In the genomic region with DNA sequence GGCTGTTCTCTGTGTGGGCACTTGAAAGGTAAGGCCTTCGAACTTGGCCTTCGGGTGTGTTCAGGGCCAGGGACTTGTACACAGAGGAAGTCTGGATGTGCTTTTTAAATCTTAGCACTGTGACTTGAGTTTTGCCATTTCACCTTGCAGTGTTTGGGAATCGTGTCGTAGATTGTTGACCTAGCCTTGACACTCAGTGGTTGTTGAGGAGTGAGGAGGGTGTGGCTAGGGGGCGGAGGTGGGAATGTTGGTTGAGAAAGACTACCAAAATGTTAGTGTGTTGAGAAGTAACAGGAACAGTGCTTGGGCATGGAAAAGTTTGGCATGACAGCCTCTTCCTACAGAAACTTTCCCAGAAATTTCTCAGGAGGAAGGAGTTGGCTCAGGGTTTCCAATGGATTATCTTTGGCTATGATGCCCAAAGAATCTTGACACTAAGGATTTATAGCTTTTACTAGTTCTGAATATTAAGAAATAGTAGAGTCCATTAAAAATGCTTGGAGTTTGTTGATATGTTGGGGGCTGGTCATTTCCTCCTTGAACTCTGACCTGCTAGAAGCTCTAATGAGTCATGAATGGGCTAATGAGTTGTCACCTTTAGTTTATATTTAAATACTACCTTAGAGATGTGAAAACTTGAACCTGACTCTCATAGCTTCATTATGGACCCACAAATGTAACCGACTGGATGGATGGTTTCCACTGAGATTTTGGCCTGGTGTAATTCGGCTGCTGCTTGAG, we compare ENCODE assay signal across 26 cellular contexts. TPM values are rescaled to one million over a fixed set of nuclear protein-coding genes. Genes with fewer than 3 reads are reported as not detected.
A peak's percentile ranks its signal among the peaks of the same experiment; 100 is the strongest.
DNase-seq lines count a peak whose midpoint lies in the region; ATAC-seq and TF ChIP-seq lines count a peak whose summit lies in the region.
"Had no signal": no experiment of that assay in that cellular context is flagged by ENCODE, and none has a peak within 500 bp of the region (broad histone marks: within the 10 kb centered on the region; RNA-seq: fewer than 3 reads in every experiment).

No MANE protein-coding gene starts in this region.

- H3K27me3 Mint-ChIP-seq in activated CD4-positive, alpha-beta T cell treated with anti-CD3 and anti-CD28 coated beads, Interleukin-2, amount 10 ng/mL, durations not matched to agents 24 days and 14 days: no peaks in the 10 kb centered on the region
- no peaks in the 10 kb centered on the region for H3K27me3 Mint-ChIP-seq in activated T-helper 1 cell treated with anti-CD3 and anti-CD28 coated beads, Interleukin-12 subunit alpha, Interleukin-12 subunit beta, Interleukin-2, Interleukin-4 antibody, amounts not matched to agents 30 ng/mL and 10 ng/mL and 1 ng/mL, durations not matched to agents 14 hours and 24 hours and 36 hours (ENCODE audit: insufficient read depth)
- H3K27me3 Mint-ChIP-seq: CD4-positive, alpha-beta T cell; IgD-negative memory B cell had no signal

- H3K27me3 ChIP-seq in upper lobe of right lung: no peaks in the 10 kb centered on the region
- H3K27me3 ChIP-seq: MG63 had no signal

- peak overlapping the region; percentile 26 for H3K27ac Mint-ChIP-seq in activated CD4-positive, alpha-beta T cell treated with anti-CD3 and anti-CD28 coated beads, Interleukin-2, amount 10 ng/mL, durations not matched to agents 24 days and 14 days
- peak overlapping the region; percentile 67 for H3K27ac Mint-ChIP-seq in activated T-helper 1 cell treated with anti-CD3 and anti-CD28 coated beads, Interleukin-12 subunit alpha, Interleukin-12 subunit beta, Interleukin-2, Interleukin-4 antibody, amounts not matched to agents 30 ng/mL and 10 ng/mL and 1 ng/mL, durations not matched to agents 14 hours and 24 hours and 36 hours
- H3K27ac Mint-ChIP-seq: CD4-positive, alpha-beta T cell; IgD-negative memory B cell had no signal

- H3K36me3 ChIP-seq in mucosa of descending colon (ENCODE audit: low read depth): no peaks in the 10 kb centered on the region
- H3K36me3 ChIP-seq in upper lobe of right lung: no peaks in the 10 kb centered on the region
- H3K36me3 ChIP-seq: MG63 had no signal

- no peak for TF ChIP-seq CTCF in mucosa of descending colon (IDR thresholded peaks at IDR 0.05)
- no peak for TF ChIP-seq CTCF in upper lobe of right lung (IDR thresholded peaks at IDR 0.05)

- no peak overlapping the region for H3K4me3 Mint-ChIP-seq in activated CD4-positive, alpha-beta T cell treated with anti-CD3 and anti-CD28 coated beads, Interleukin-2, amount 10 ng/mL, durations not matched to agents 24 days and 14 days
- no peak overlapping the region for H3K4me3 Mint-ChIP-seq in activated T-helper 1 cell treated with anti-CD3 and anti-CD28 coated beads, Interleukin-12 subunit alpha, Interleukin-12 subunit beta, Interleukin-2, Interleukin-4 antibody, amounts not matched to agents 30 ng/mL and 10 ng/mL and 1 ng/mL, durations not matched to agents 14 hours and 24 hours and 36 hours
- H3K4me3 Mint-ChIP-seq: CD4-positive, alpha-beta T cell; IgD-negative memory B cell had no signal

- peaks cover 23% of the 10 kb centered on the region for H3K4me1 Mint-ChIP-seq in activated CD4-positive, alpha-beta T cell treated with anti-CD3 and anti-CD28 coated beads, Interleukin-2, amount 10 ng/mL, durations not matched to agents 24 days and 14 days
- peaks cover 29% of the 10 kb centered on the region for H3K4me1 Mint-ChIP-seq in activated T-helper 1 cell treated with anti-CD3 and anti-CD28 coated beads, Interleukin-12 subunit alpha, Interleukin-12 subunit beta, Interleukin-2, Interleukin-4 antibody, amounts not matched to agents 30 ng/mL and 10 ng/mL and 1 ng/mL, durations not matched to agents 14 hours and 24 hours and 36 hours (ENCODE audit: low read depth)

- H3K4me1 ChIP-seq in mucosa of descending colon (ENCODE audit: low read depth) (peaks cover 24% of the 10 kb centered on the region), upper lobe of right lung (no peaks in the 10 kb centered on the region)

- H3K36me3 Mint-ChIP-seq in activated CD4-positive, alpha-beta T cell treated with anti-CD3 and anti-CD28 coated beads, Interleukin-2, amount 10 ng/mL, durations not matched to agents 24 days and 14 days (ENCODE audit: low read depth): no peaks in the 10 kb centered on the region
- peaks cover 7% of the 10 kb centered on the region for H3K36me3 Mint-ChIP-seq in activated T-helper 1 cell treated with anti-CD3 and anti-CD28 coated beads, Interleukin-12 subunit alpha, Interleukin-12 subunit beta, Interleukin-2, Interleukin-4 antibody, amounts not matched to agents 30 ng/mL and 10 ng/mL and 1 ng/mL, durations not matched to agents 14 hours and 24 hours and 36 hours (ENCODE audit: low read depth)

- DNase-seq in activated CD4-positive, alpha-beta T cell treated with anti-CD3 and anti-CD28 coated beads, Interleukin-2, amount 10 ng/mL, durations not matched to agents 24 days and 14 days: no peak
- no peak for DNase-seq in activated CD4-positive, alpha-beta T cell treated with anti-CD3 and anti-CD28 coated beads for 1 hour
- no peak for DNase-seq in activated T-helper 1 cell treated with anti-CD3 and anti-CD28 coated beads, Interleukin-12 subunit alpha, Interleukin-12 subunit beta, Interleukin-2, Interleukin-4 antibody, amounts not matched to agents 30 ng/mL and 10 ng/mL and 1 ng/mL, durations not matched to agents 14 hours and 24 hours and 36 hours (ENCODE audit: low spot score)
- DNase-seq in mucosa of descending colon (peak in 2 of 3 donors; percentile 40 to 48), upper lobe of right lung (no peak), AG08396 (ENCODE audit: low spot score) (no peak), inferior parietal cortex (ENCODE audit: extremely low spot score) (no peak)
- DNase-seq in activated CD8-positive, alpha-beta memory T cell treated with anti-CD3 and anti-CD28 coated beads for 24 hours: no peak
- DNase-seq: 8988T; CD4-positive, alpha-beta T cell; DMS53; GOT3; Karpas-422; MG63; NCI-H1092; NCI-H1436 treated with DMSO at 0.1 percent for 48 hours; NCI-H2029; NCI-H2171; NCI-H446; NCI-H69; NK-92 treated with Interleukin-12 subunit alpha and Interleukin-12 subunit beta, amount 100 ng/mL, for 24 hours had no signal

- H3K4me3 ChIP-seq in mucosa of descending colon (no peak overlapping the region), upper lobe of right lung (no peak overlapping the region)
- H3K4me3 ChIP-seq: MG63 had no signal

- no peak overlapping the region for H3K27ac ChIP-seq in upper lobe of right lung
- H3K27ac ChIP-seq: HL-60 had no signal

- intact Hi-C loops in activated CD4-positive, alpha-beta T cell treated with anti-CD3 and anti-CD28 coated beads, Interleukin-2, amount 10 ng/mL, durations not matched to agents 24 days and 14 days (cut with micrococcal nuclease): no loop called here
- intact Hi-C loops in activated T-helper 1 cell treated with anti-CD3 and anti-CD28 coated beads, Interleukin-12 subunit alpha, Interleukin-12 subunit beta, Interleukin-2, Interleukin-4 antibody, amounts not matched to agents 30 ng/mL and 10 ng/mL and 1 ng/mL, durations not matched to agents 14 hours and 24 hours and 36 hours (cut with micrococcal nuclease): no loop called here
- intact Hi-C loops in mucosa of descending colon (cut with DNase I, micrococcal nuclease) (no loop called here), upper lobe of right lung (cut with DNase I) (no loop called here)

- H3K9me3 Mint-ChIP-seq in activated CD4-positive, alpha-beta T cell treated with anti-CD3 and anti-CD28 coated beads, Interleukin-2, amount 10 ng/mL, durations not matched to agents 24 days and 14 days: peaks cover 4% of the 10 kb centered on the region
- H3K9me3 Mint-ChIP-seq in activated T-helper 1 cell treated with anti-CD3 and anti-CD28 coated beads, Interleukin-12 subunit alpha, Interleukin-12 subunit beta, Interleukin-2, Interleukin-4 antibody, amounts not matched to agents 30 ng/mL and 10 ng/mL and 1 ng/mL, durations not matched to agents 14 hours and 24 hours and 36 hours: peaks cover 3% of the 10 kb centered on the region
- H3K9me3 Mint-ChIP-seq: CD4-positive, alpha-beta T cell had no signal

- H3K9me3 ChIP-seq in mucosa of descending colon: no peaks in the 10 kb centered on the region
- H3K9me3 ChIP-seq in upper lobe of right lung: no peaks in the 10 kb centered on the region
- H3K9me3 ChIP-seq: MG63 had no signal

- ATAC-seq in mucosa of descending colon: peak; percentile 13
- peak; percentile 53 for ATAC-seq in upper lobe of right lung
- ATAC-seq: HCT116, Right ventricle myocardium inferior had no signal

RNA-seq across cellular contexts. Expression of a gene that starts 40.6 kb away (rescaled TPM):
- 4.1 and 4.7 TPM in 2 replicates for total RNA-seq in activated CD4-positive, alpha-beta T cell treated with anti-CD3 and anti-CD28 coated beads, Interleukin-2, amount 10 ng/mL, durations not matched to agents 24 days and 14 days
- total RNA-seq in activated T-helper 1 cell treated with anti-CD3 and anti-CD28 coated beads, Interleukin-12 subunit alpha, Interleukin-12 subunit beta, Interleukin-2, Interleukin-4 antibody, amounts not matched to agents 30 ng/mL and 10 ng/mL and 1 ng/mL, durations not matched to agents 14 hours and 24 hours and 36 hours: 8.8 and 9.1 TPM in 2 replicates
- total RNA-seq in mucosa of descending colon (10 to 100 TPM; 10.8 to 25.6 (median 24.6) TPM), upper lobe of right lung (not detected)
- total RNA-seq: CD4-positive, alpha-beta T cell; Right ventricle myocardium inferior; SK-MEL-5 had no signal

Comparison
In these comparisons a context has a peak if more than half of its experiments do, and no peak if none do; other contexts are left out.
1. DNase-seq: peak in mucosa of descending colon (2 of 3); none in activated CD4-positive, alpha-beta T cell treated with anti-CD3 and anti-CD28 coated beads, Interleukin-2, amount 10 ng/mL, durations not matched to agents 24 days and 14 days (single experiment), activated CD4-positive, alpha-beta T cell treated with anti-CD3 and anti-CD28 coated beads for 1 hour (single experiment), activated T-helper 1 cell treated with anti-CD3 and anti-CD28 coated beads, Interleukin-12 subunit alpha, Interleukin-12 subunit beta, Interleukin-2, Interleukin-4 antibody, amounts not matched to agents 30 ng/mL and 10 ng/mL and 1 ng/mL, durations not matched to agents 14 hours and 24 hours and 36 hours (single experiment), upper lobe of right lung (single experiment), activated CD8-positive, alpha-beta memory T cell treated with anti-CD3 and anti-CD28 coated beads for 24 hours (single experiment), AG08396 (single experiment) and inferior parietal cortex (single experiment).